Comparison of ENCODE assay signal across 25 cellular contexts in genomic region chr14:65495196-65495595, GRCh38.
A peak's percentile ranks its signal among the peaks of the same experiment; 100 is the strongest.
DNase-seq lines count a peak whose midpoint lies in the region; ATAC-seq and TF ChIP-seq lines count a peak whose summit lies in the region.
"Had no signal": no experiment of that assay in that cellular context is flagged by ENCODE, and none has a peak within 500 bp of the region (broad histone marks: within the 10 kb centered on the region; RNA-seq: fewer than 3 reads in every experiment).

No MANE protein-coding gene starts in this region.

- H3K27ac Mint-ChIP-seq in activated naive CD4-positive, alpha-beta T cell treated with anti-CD3 and anti-CD28 coated beads, Interleukin-2, amount 50 U/mL, for 24 hours: peak overlapping the region; percentile 11
- no peak overlapping the region for H3K27ac Mint-ChIP-seq in mesothelial cell of epicardium
- H3K27ac Mint-ChIP-seq in activated CD8-positive, alpha-beta T cell treated with anti-CD3 and anti-CD28 coated beads, Interleukin-2, amount 10 ng/mL, durations not matched to agents 7 days and 5 days: no peak overlapping the region
- H3K27ac Mint-ChIP-seq: activated CD4-positive, alpha-beta T cell treated with anti-CD3 and anti-CD28 coated beads for 36 hours; CD4-positive, alpha-beta memory T cell; progenitor cell of endocrine pancreas had no signal

- H3K4me3 Mint-ChIP-seq in activated naive CD4-positive, alpha-beta T cell treated with anti-CD3 and anti-CD28 coated beads, Interleukin-2, amount 50 U/mL, for 24 hours: no peak overlapping the region
- no peak overlapping the region for H3K4me3 Mint-ChIP-seq in mesothelial cell of epicardium
- no peak overlapping the region for H3K4me3 Mint-ChIP-seq in activated CD8-positive, alpha-beta T cell treated with anti-CD3 and anti-CD28 coated beads, Interleukin-2, amount 10 ng/mL, durations not matched to agents 7 days and 5 days
- H3K4me3 Mint-ChIP-seq: activated CD4-positive, alpha-beta T cell treated with anti-CD3 and anti-CD28 coated beads for 36 hours; CD4-positive, alpha-beta memory T cell; central memory CD8-positive, alpha-beta T cell had no signal

- H3K4me1 Mint-ChIP-seq in activated naive CD4-positive, alpha-beta T cell treated with anti-CD3 and anti-CD28 coated beads, Interleukin-2, amount 50 U/mL, for 24 hours: peaks cover 48% of the 10 kb centered on the region
- H3K4me1 Mint-ChIP-seq in mesothelial cell of epicardium: peaks cover 19% of the 10 kb centered on the region
- H3K4me1 Mint-ChIP-seq in activated CD8-positive, alpha-beta T cell treated with anti-CD3 and anti-CD28 coated beads, Interleukin-2, amount 10 ng/mL, durations not matched to agents 7 days and 5 days (ENCODE audit: low read depth): peaks cover 28% of the 10 kb centered on the region

- TF ChIP-seq CTCF in astrocyte of the cerebellum (IDR thresholded peaks at IDR 0.05; ENCODE audit: low read depth, low read length, missing control alignments) (no peak), fibroblast of pulmonary artery (IDR thresholded peaks at IDR 0.05; ENCODE audit: low read length, missing control alignments) (no peak), mesothelial cell of epicardium (IDR thresholded peaks at IDR 0.05; ENCODE audit: unreplicated experiment) (no peak)

- no peak for ATAC-seq in activated CD8-positive, alpha-beta T cell treated with anti-CD3 and anti-CD28 coated beads, Interleukin-2, amount 10 ng/mL, durations not matched to agents 7 days and 5 days
- ATAC-seq: activated CD4-positive, alpha-beta T cell treated with anti-CD3 and anti-CD28 coated beads for 36 hours had no signal

- in situ Hi-C loops in astrocyte of the cerebellum (cut with HindIII; ENCODE audit: low sequenced_read_pairs): no loop called here

- POLR2A ChIA-PET in activated CD8-positive, alpha-beta T cell treated with anti-CD3 and anti-CD28 coated beads, Interleukin-2, amount 10 ng/mL, durations not matched to agents 7 days and 5 days (lab: Charles Lee): no interaction called here

- CTCF ChIA-PET in activated CD8-positive, alpha-beta T cell treated with anti-CD3 and anti-CD28 coated beads, Interleukin-2, amount 10 ng/mL, durations not matched to agents 7 days and 5 days (lab: Charles Lee): no interaction called here

- no peak for DNase-seq in activated naive CD4-positive, alpha-beta T cell (lab: John Stamatoyannopoulos, UW)
- DNase-seq in astrocyte of the cerebellum (ENCODE audit: low read depth): peak; percentile 23
- DNase-seq in fibroblast of pulmonary artery (ENCODE audit: low read depth): peak; percentile 25
- DNase-seq in NCI-H1417 (lab: John Stamatoyannopoulos, UW): no peak
- no peak for DNase-seq in mesothelial cell of epicardium (ENCODE audit: low spot score in 2 of 2, unreplicated experiment in 2 of 2)
- DNase-seq in activated CD8-positive, alpha-beta T cell treated with anti-CD3 and anti-CD28 coated beads, Interleukin-2, amount 10 ng/mL, durations not matched to agents 7 days and 5 days: no peak
- no peak for DNase-seq in NCI-H510A treated with DMSO at 0.1 percent for 48 hours (lab: John Stamatoyannopoulos, UW)
- DNase-seq: 8988T; activated CD4-positive, alpha-beta T cell treated with anti-CD3 and anti-CD28 coated beads for 36 hours; activated naive CD4-positive, alpha-beta T cell treated with Interleukin-2 at 50 U/mL for 16 hours; activated T-cell treated with anti-CD3 and anti-CD28 coated beads, Interleukin-2, amount 50 U/mL, for 48 hours; AML-193; amygdala; CD4-positive, alpha-beta memory T cell; dorsolateral prefrontal cortex; KG1; NCI-H187; NCI-H69; RPMI8226; T-helper 2 cell; trophoblast cell had no signal

- H3K4me3 ChIP-seq in astrocyte of the cerebellum (ENCODE audit: low read depth, low read length) (no peak overlapping the region), fibroblast of pulmonary artery (replicated peaks; ENCODE audit: low read depth, low read length) (no peak overlapping the region)
- H3K4me3 ChIP-seq: dorsolateral prefrontal cortex, lung had no signal

- H3K36me3 Mint-ChIP-seq in activated naive CD4-positive, alpha-beta T cell treated with anti-CD3 and anti-CD28 coated beads, Interleukin-2, amount 50 U/mL, for 24 hours: peaks cover 15% of the 10 kb centered on the region
- peaks cover 8% of the 10 kb centered on the region for H3K36me3 Mint-ChIP-seq in mesothelial cell of epicardium
- peaks cover 55% of the 10 kb centered on the region for H3K36me3 Mint-ChIP-seq in activated CD8-positive, alpha-beta T cell treated with anti-CD3 and anti-CD28 coated beads, Interleukin-2, amount 10 ng/mL, durations not matched to agents 7 days and 5 days (ENCODE audit: low read depth)

- peaks cover 6% of the 10 kb centered on the region for H3K9me3 Mint-ChIP-seq in activated naive CD4-positive, alpha-beta T cell treated with anti-CD3 and anti-CD28 coated beads, Interleukin-2, amount 50 U/mL, for 24 hours
- peaks cover 11% of the 10 kb centered on the region for H3K9me3 Mint-ChIP-seq in mesothelial cell of epicardium
- H3K9me3 Mint-ChIP-seq in activated CD8-positive, alpha-beta T cell treated with anti-CD3 and anti-CD28 coated beads, Interleukin-2, amount 10 ng/mL, durations not matched to agents 7 days and 5 days (ENCODE audit: insufficient read depth): peaks cover 12% of the 10 kb centered on the region

- H3K27me3 Mint-ChIP-seq in activated naive CD4-positive, alpha-beta T cell treated with anti-CD3 and anti-CD28 coated beads, Interleukin-2, amount 50 U/mL, for 24 hours: no peaks in the 10 kb centered on the region
- no peaks in the 10 kb centered on the region for H3K27me3 Mint-ChIP-seq in mesothelial cell of epicardium (ENCODE audit: low read depth)
- no peaks in the 10 kb centered on the region for H3K27me3 Mint-ChIP-seq in activated CD8-positive, alpha-beta T cell treated with anti-CD3 and anti-CD28 coated beads, Interleukin-2, amount 10 ng/mL, durations not matched to agents 7 days and 5 days (ENCODE audit: low read depth)
- H3K27me3 Mint-ChIP-seq: activated CD4-positive, alpha-beta T cell treated with anti-CD3 and anti-CD28 coated beads for 36 hours; CD4-positive, alpha-beta memory T cell; central memory CD8-positive, alpha-beta T cell had no signal

Comparison
In these comparisons a context has a peak if more than half of its experiments do, and no peak if none do; other contexts are left out.
1. DNase-seq: peak in astrocyte of the cerebellum (single experiment) and fibroblast of pulmonary artery (single experiment); none in activated naive CD4-positive, alpha-beta T cell (0 of 4), NCI-H1417 (0 of 3), mesothelial cell of epicardium (0 of 2), activated CD8-positive, alpha-beta T cell treated with anti-CD3 and anti-CD28 coated beads, Interleukin-2, amount 10 ng/mL, durations not matched to agents 7 days and 5 days (single experiment) and NCI-H510A treated with DMSO at 0.1 percent for 48 hours (single experiment).